10 cellular contexts compared by ENCODE assay signal in genomic region chr16:31333686-31334649, GRCh38. TPM values are rescaled to one million over a fixed set of nuclear protein-coding genes. Genes with fewer than 3 reads are reported as not detected.
DNase-seq lines count a peak whose midpoint lies in the region; ATAC-seq and TF ChIP-seq lines count a peak whose summit lies in the region.
"Had no signal": no experiment of that assay in that cellular context is flagged by ENCODE, and none has a peak within 500 bp of the region (broad histone marks: within the 10 kb centered on the region; RNA-seq: fewer than 3 reads in every experiment).

No MANE protein-coding gene starts in this region.

- H3K27me3 ChIP-seq in Caco-2 (replicated peaks; ENCODE audit: control insufficient read depth, insufficient read depth, low read length) (no peaks in the 10 kb centered on the region), liver (ENCODE audit: control insufficient read depth in 4 of 4, insufficient read depth in 4 of 4, low read length in 3 of 4) (peaks cover 0 to 2% (median under 1%) of the 10 kb centered on the region in 4 donors)

- H3K27ac ChIP-seq in liver (ENCODE audit: low read depth in 1 of 2, low read length in 2 of 2): no peak overlapping the region
- H3K27ac ChIP-seq: KMS-11 had no signal

- DNase-seq in Caco-2 (peak; percentile 51 to 52), NCI-H1105 (lab: John Stamatoyannopoulos, UW) (peak; percentile 10), mucosa of gallbladder (ENCODE audit: low spot score) (no peak)
- peak; percentile 48 for DNase-seq in activated naive CD8-positive, alpha-beta T cell treated with anti-CD3 and anti-CD28 coated beads, Interleukin-2, amount 10 ng/mL, durations not matched to agents 7 days and 5 days

- no peaks in the 10 kb centered on the region for H3K36me3 Mint-ChIP-seq in Caco-2 (ENCODE audit: insufficient read depth, unreplicated experiment)
- peaks cover 4% of the 10 kb centered on the region for H3K36me3 Mint-ChIP-seq in activated naive CD8-positive, alpha-beta T cell treated with anti-CD3 and anti-CD28 coated beads, Interleukin-2, amount 10 ng/mL, durations not matched to agents 7 days and 5 days

- ATAC-seq in GM18868 (IDR thresholded peaks at IDR 0.05; ENCODE audit: unreplicated experiment) (peak; percentile 80), HG03460 (IDR thresholded peaks at IDR 0.05; ENCODE audit: unreplicated experiment) (no peak), HG03175 (IDR thresholded peaks at IDR 0.05; ENCODE audit: unreplicated experiment) (no peak)
- peak; percentile 83 for ATAC-seq in activated naive CD8-positive, alpha-beta T cell treated with anti-CD3 and anti-CD28 coated beads, Interleukin-2, amount 10 ng/mL, durations not matched to agents 7 days and 5 days (ENCODE audit: low read depth)

- H3K9ac ChIP-seq in liver (ENCODE audit: low read depth in 1 of 2, low read length in 2 of 2): no peak overlapping the region
- H3K9ac ChIP-seq: KMS-11 had no signal

- H3K4me3 ChIP-seq in Caco-2 (ENCODE audit: low read depth, low read length) (no peak overlapping the region), liver (ENCODE audit: low read depth in 1 of 3, low read length in 3 of 3) (no peak overlapping the region)

- no peaks in the 10 kb centered on the region for H3K9me3 Mint-ChIP-seq in Caco-2 (ENCODE audit: unreplicated experiment)
- H3K9me3 Mint-ChIP-seq in activated naive CD8-positive, alpha-beta T cell treated with anti-CD3 and anti-CD28 coated beads, Interleukin-2, amount 10 ng/mL, durations not matched to agents 7 days and 5 days: peaks cover 3% of the 10 kb centered on the region
- H3K9me3 Mint-ChIP-seq: stimulated activated naive CD8-positive, alpha-beta T cell treated with anti-CD3 and anti-CD28 coated beads, Interleukin-15, Interleukin-2, amounts not matched to agents 100 ng/mL and 50 ng/mL, for 24 hours had no signal

- WGBS in liver: 11% methylated on average over 5 of the region's 5 CpGs

- peaks cover 14% of the 10 kb centered on the region for H3K4me1 Mint-ChIP-seq in Caco-2 (ENCODE audit: low read depth, unreplicated experiment)
- H3K4me1 Mint-ChIP-seq in activated naive CD8-positive, alpha-beta T cell treated with anti-CD3 and anti-CD28 coated beads, Interleukin-2, amount 10 ng/mL, durations not matched to agents 7 days and 5 days: peaks cover 21% of the 10 kb centered on the region

- H3K9me3 ChIP-seq in Caco-2 (no peaks in the 10 kb centered on the region), liver (ENCODE audit: control insufficient read depth in 4 of 4, low read length in 3 of 4) (no peaks in the 10 kb centered on the region)

- no TSS peak for BruUV-seq in Caco-2 (replicated peaks; lab: Mats Ljungman, UMichigan)

- POLR2A ChIA-PET in Caco-2 (lab: Charles Lee): no interaction called here
- POLR2A ChIA-PET in activated naive CD8-positive, alpha-beta T cell treated with anti-CD3 and anti-CD28 coated beads, Interleukin-2, amount 10 ng/mL, durations not matched to agents 7 days and 5 days (lab: Charles Lee): interaction anchor here (0.6 to 3.1 kb wide), 3 partner anchors 21 to 132 kb away, joined by 3 to 16 read pairs (median 7); partner anchors contain the start of gene PYCARD

- H3K36me3 ChIP-seq in Caco-2 (ENCODE audit: control insufficient read depth, insufficient read depth, low read length): no peaks in the 10 kb centered on the region
- H3K36me3 ChIP-seq in liver (ENCODE audit: control insufficient read depth in 4 of 4, insufficient read depth in 3 of 4, low read depth in 1 of 4, low read length in 3 of 4): no peaks in the 10 kb centered on the region

- TF ChIP-seq CTCF in Caco-2 (IDR thresholded peaks at IDR 0.05; ENCODE audit: insufficient read depth in 1 of 2, low read depth in 1 of 2, low read length in 1 of 2, severe bottlenecking in 1 of 2, unreplicated experiment in 1 of 2) (peak in 1 of 2 experiments; percentile 65), liver (IDR thresholded peaks at IDR 0.05; ENCODE audit: low read depth, low read length, missing input control) (peak; percentile 25)

- H3K27ac Mint-ChIP-seq in Caco-2 (ENCODE audit: unreplicated experiment): no peak overlapping the region
- peak overlapping the region; percentile 69 for H3K27ac Mint-ChIP-seq in activated naive CD8-positive, alpha-beta T cell treated with anti-CD3 and anti-CD28 coated beads, Interleukin-2, amount 10 ng/mL, durations not matched to agents 7 days and 5 days

- H3K27me3 Mint-ChIP-seq in Caco-2 (ENCODE audit: insufficient read depth, unreplicated experiment): peaks cover 12% of the 10 kb centered on the region
- H3K27me3 Mint-ChIP-seq in activated naive CD8-positive, alpha-beta T cell treated with anti-CD3 and anti-CD28 coated beads, Interleukin-2, amount 10 ng/mL, durations not matched to agents 7 days and 5 days: peaks cover 10% of the 10 kb centered on the region

- no peaks in the 10 kb centered on the region for H3K4me1 ChIP-seq in Caco-2
- peaks cover 0 to 3% (median 0%) of the 10 kb centered on the region in 4 donors for H3K4me1 ChIP-seq in liver (ENCODE audit: control insufficient read depth in 4 of 4, insufficient read depth in 4 of 4, low read length in 3 of 4)

- intact Hi-C loops in Caco-2 (cut with micrococcal nuclease; ENCODE audit: unreplicated experiment): loop anchor here (5.0 kb wide), 1 partner anchor 117 kb away; the partner anchor contains the start of gene PYDC1

- CTCF ChIA-PET in Caco-2 (lab: Charles Lee): interaction anchor here (0.6 to 1.0 kb wide), 4 partner anchors 93 to 199 kb away, joined by 3 to 7 read pairs (median 4); partner anchors contain the start of gene PYDC1

- H3K4me3 Mint-ChIP-seq in Caco-2 (ENCODE audit: unreplicated experiment): no peak overlapping the region
- no peak overlapping the region for H3K4me3 Mint-ChIP-seq in activated naive CD8-positive, alpha-beta T cell treated with anti-CD3 and anti-CD28 coated beads, Interleukin-2, amount 10 ng/mL, durations not matched to agents 7 days and 5 days
- H3K4me3 Mint-ChIP-seq: stimulated activated naive CD8-positive, alpha-beta T cell treated with anti-CD3 and anti-CD28 coated beads, Interleukin-15, Interleukin-2, amounts not matched to agents 100 ng/mL and 50 ng/mL, for 24 hours had no signal

- peak; percentile 57 to 67 for TF ChIP-seq RAD21 in liver (IDR thresholded peaks at IDR 0.05)

TF ChIP-seq in liver, 16 proteins besides CTCF, POLR2A, EP300 and RAD21:
- TF ChIP-seq YY1 (IDR thresholded peaks at IDR 0.05): no peak
- TF ChIP-seq ATF3 (IDR thresholded peaks at IDR 0.05): no peak
- no peak for TF ChIP-seq TAF1 (conservative IDR thresholded peaks at IDR 0.05)
- TF ChIP-seq EGR1 (IDR thresholded peaks at IDR 0.05; ENCODE audit: low read depth in 2 of 2): no peak
- no peak for TF ChIP-seq GABPA (IDR thresholded peaks at IDR 0.05 in 1 of 2, conservative IDR thresholded peaks at IDR 0.05 in 1 of 2)
- TF ChIP-seq MAX (IDR thresholded peaks at IDR 0.05): no peak
- no peak for TF ChIP-seq RXRA (IDR thresholded peaks at IDR 0.05)

RNA-seq across cellular contexts. Expression of gene ITGAX, which starts 21.0 kb away (rescaled TPM):
- total RNA-seq in Caco-2 (2022) (not detected in 2 replicates), liver (1 to 10 TPM; 2.5 to 9.6 TPM), mucosa of gallbladder (16.1 TPM)
- total RNA-seq in activated naive CD8-positive, alpha-beta T cell treated with anti-CD3 and anti-CD28 coated beads, Interleukin-2, amount 10 ng/mL, durations not matched to agents 7 days and 5 days: 10 to 100 TPM; 26.4 to 26.7 TPM
- 1 to 10 TPM; 1.1 to 1.2 TPM for polyA plus RNA-seq in liver

RNA-seq across cellular contexts. Expression of gene ITGAD, which starts 59.2 kb away (rescaled TPM):
- not detected in 2 replicates for total RNA-seq in Caco-2 (2022)
- total RNA-seq in activated naive CD8-positive, alpha-beta T cell treated with anti-CD3 and anti-CD28 coated beads, Interleukin-2, amount 10 ng/mL, durations not matched to agents 7 days and 5 days: under 1 TPM; 0.09 to 0.28 TPM
- 1 to 10 TPM; 2.0 to 3.6 TPM for total RNA-seq in liver
- polyA plus RNA-seq in liver: 1 to 10 TPM in 1 of 2 donors, under 1 TPM in 1; 0.04 to 2.1 TPM
- 0.09 TPM for total RNA-seq in mucosa of gallbladder

Comparison
In these comparisons a context has a peak if more than half of its experiments do, and no peak if none do; other contexts are left out.
1. ATAC-seq: peak in GM18868 (single experiment) and activated naive CD8-positive, alpha-beta T cell treated with anti-CD3 and anti-CD28 coated beads, Interleukin-2, amount 10 ng/mL, durations not matched to agents 7 days and 5 days (single experiment); none in HG03460 (single experiment) and HG03175 (single experiment).